ENCODE assay signal across 9 cellular contexts in genomic region chr11:35330924-35331323, GRCh38.
DNase-seq lines count a peak whose midpoint lies in the region; ATAC-seq and TF ChIP-seq lines count a peak whose summit lies in the region.
"Had no signal": no experiment of that assay in that cellular context is flagged by ENCODE, and none has a peak within 500 bp of the region (broad histone marks: within the 10 kb centered on the region; RNA-seq: fewer than 3 reads in every experiment).

No MANE protein-coding gene starts in this region.

- peak; percentile 97 for ATAC-seq in CD4-positive, alpha-beta T cell (ENCODE audit: poor library complexity)
- ATAC-seq in GM19455 (IDR thresholded peaks at IDR 0.05; ENCODE audit: unreplicated experiment) (peak; percentile 60), T-cell (replicated peaks in 1 of 4) (peak; percentile 96 to 99 (median 98))

- H3K4me3 Mint-ChIP-seq in CD4-positive, alpha-beta T cell: peak overlapping the region; percentile 34
- peak overlapping the region; percentile 3 to 45 (median 10) for H3K4me3 Mint-ChIP-seq in T-cell
- no peak overlapping the region for H3K4me3 Mint-ChIP-seq in dendritic cell treated with granulocyte-macrophage colony-stimulating factor and Interleukin-4, amounts not matched to agents 40 ng/mL and 50 ng/mL, for 4 days

- no peaks in the 10 kb centered on the region for H3K9me3 ChIP-seq in CD4-positive, alpha-beta T cell (ENCODE audit: control insufficient read depth, low read length)

- CTCF ChIA-PET in CD4-positive, alpha-beta T cell (lab: Charles Lee): interaction anchor here (1.0 to 1.8 kb wide), 2 partner anchors 11 to 25 kb away, joined by 3 to 5 read pairs; no protein-coding TSS in a partner anchor
- CTCF ChIA-PET in T-cell (lab: Charles Lee): interaction anchor here in 1 of 2 donors (0.8 kb wide), 1 partner anchor 13 kb away, joined by 3 read pairs; no protein-coding TSS in a partner anchor

- peaks cover 68% of the 10 kb centered on the region for H3K4me1 Mint-ChIP-seq in CD4-positive, alpha-beta T cell (ENCODE audit: low read depth)
- H3K4me1 Mint-ChIP-seq in T-cell: peaks cover 69 to 74% (median 69%) of the 10 kb centered on the region in 3 donors
- peaks cover 50% of the 10 kb centered on the region for H3K4me1 Mint-ChIP-seq in dendritic cell treated with granulocyte-macrophage colony-stimulating factor and Interleukin-4, amounts not matched to agents 40 ng/mL and 50 ng/mL, for 4 days (ENCODE audit: low read depth)

- TF ChIP-seq CTCF in CD4-positive, alpha-beta T cell (IDR thresholded peaks at IDR 0.05): no peak
- no peak for TF ChIP-seq CTCF in GM10266 (IDR thresholded peaks at IDR 0.05; ENCODE audit: control insufficient read depth, insufficient read depth, low read depth, missing control alignments)

- intact Hi-C loops in CD4-positive, alpha-beta T cell (cut with DNase I, micrococcal nuclease): loop anchor here in 1 of 2 experiments (5.0 kb wide), 1 partner anchor 94 kb away; no protein-coding TSS in a partner anchor
- intact Hi-C loops in dendritic cell treated with granulocyte-macrophage colony-stimulating factor and Interleukin-4, amounts not matched to agents 40 ng/mL and 50 ng/mL, for 4 days (cut with micrococcal nuclease): no loop called here

- peak overlapping the region; percentile 69 for H3K27ac ChIP-seq in CD4-positive, alpha-beta T cell (ENCODE audit: low read depth, low read length)

- H3K27ac Mint-ChIP-seq in CD4-positive, alpha-beta T cell: peak overlapping the region; percentile 92
- H3K27ac Mint-ChIP-seq in T-cell: peak overlapping the region; percentile 92 to 97
- H3K27ac Mint-ChIP-seq in dendritic cell treated with granulocyte-macrophage colony-stimulating factor and Interleukin-4, amounts not matched to agents 40 ng/mL and 50 ng/mL, for 4 days: peak overlapping the region; percentile 78

- no peaks in the 10 kb centered on the region for H3K27me3 ChIP-seq in CD4-positive, alpha-beta T cell (ENCODE audit: control insufficient read depth, insufficient read depth, low read length)

- DNase-seq in CD4-positive, alpha-beta T cell: peak in 9 of 10 experiments; percentile 28 to 50 (median 48)
- peak; percentile 17 to 70 (median 48) for DNase-seq in T-cell
- no peak for DNase-seq in inferior parietal cortex (ENCODE audit: extremely low spot score)
- no peak for DNase-seq in HK-2 (ENCODE audit: unreplicated experiment)
- no peak for DNase-seq in KG1 (lab: John Stamatoyannopoulos, UW)
- no peak for DNase-seq in GM10266 (ENCODE audit: extremely low spot score)
- DNase-seq: NCI-H1417 had no signal

- H3K9me3 Mint-ChIP-seq in CD4-positive, alpha-beta T cell: peaks cover 7% of the 10 kb centered on the region
- H3K9me3 Mint-ChIP-seq in T-cell: peaks cover 3 to 11% (median 4%) of the 10 kb centered on the region in 3 donors
- no peaks in the 10 kb centered on the region for H3K9me3 Mint-ChIP-seq in dendritic cell treated with granulocyte-macrophage colony-stimulating factor and Interleukin-4, amounts not matched to agents 40 ng/mL and 50 ng/mL, for 4 days

- POLR2A ChIA-PET in CD4-positive, alpha-beta T cell (lab: Charles Lee): interaction anchor here (0.6 to 1.9 kb wide), 13 partner anchors 11 to 364 kb away, joined by 3 to 9 read pairs (median 4); no protein-coding TSS in a partner anchor
- POLR2A ChIA-PET in T-cell (lab: Charles Lee): interaction anchor here (0.6 to 0.7 kb wide), 2 partner anchors 193 to 311 kb away, joined by 3 to 4 read pairs; no protein-coding TSS in a partner anchor

- H3K36me3 Mint-ChIP-seq in CD4-positive, alpha-beta T cell (ENCODE audit: low read depth): peaks cover 9% of the 10 kb centered on the region
- peaks cover 13% of the 10 kb centered on the region for H3K36me3 Mint-ChIP-seq in T-cell
- H3K36me3 Mint-ChIP-seq in dendritic cell treated with granulocyte-macrophage colony-stimulating factor and Interleukin-4, amounts not matched to agents 40 ng/mL and 50 ng/mL, for 4 days (ENCODE audit: low read depth): no peaks in the 10 kb centered on the region

- H3K27me3 Mint-ChIP-seq in CD4-positive, alpha-beta T cell: no peaks in the 10 kb centered on the region
- no peaks in the 10 kb centered on the region for H3K27me3 Mint-ChIP-seq in T-cell
- no peaks in the 10 kb centered on the region for H3K27me3 Mint-ChIP-seq in dendritic cell treated with granulocyte-macrophage colony-stimulating factor and Interleukin-4, amounts not matched to agents 40 ng/mL and 50 ng/mL, for 4 days

Comparison
In these comparisons a context has a peak if more than half of its experiments do, and no peak if none do; other contexts are left out.
1. DNase-seq: peak in CD4-positive, alpha-beta T cell (9 of 10) and T-cell (34 of 34); none in inferior parietal cortex (single experiment), HK-2 (single experiment), KG1 (single experiment) and GM10266 (single experiment).
2. Peak in every context shown above with its lines, with median percentiles within 50 percentile points of each other: ATAC-seq and H3K27ac Mint-ChIP-seq.